In the genomic region with DNA sequence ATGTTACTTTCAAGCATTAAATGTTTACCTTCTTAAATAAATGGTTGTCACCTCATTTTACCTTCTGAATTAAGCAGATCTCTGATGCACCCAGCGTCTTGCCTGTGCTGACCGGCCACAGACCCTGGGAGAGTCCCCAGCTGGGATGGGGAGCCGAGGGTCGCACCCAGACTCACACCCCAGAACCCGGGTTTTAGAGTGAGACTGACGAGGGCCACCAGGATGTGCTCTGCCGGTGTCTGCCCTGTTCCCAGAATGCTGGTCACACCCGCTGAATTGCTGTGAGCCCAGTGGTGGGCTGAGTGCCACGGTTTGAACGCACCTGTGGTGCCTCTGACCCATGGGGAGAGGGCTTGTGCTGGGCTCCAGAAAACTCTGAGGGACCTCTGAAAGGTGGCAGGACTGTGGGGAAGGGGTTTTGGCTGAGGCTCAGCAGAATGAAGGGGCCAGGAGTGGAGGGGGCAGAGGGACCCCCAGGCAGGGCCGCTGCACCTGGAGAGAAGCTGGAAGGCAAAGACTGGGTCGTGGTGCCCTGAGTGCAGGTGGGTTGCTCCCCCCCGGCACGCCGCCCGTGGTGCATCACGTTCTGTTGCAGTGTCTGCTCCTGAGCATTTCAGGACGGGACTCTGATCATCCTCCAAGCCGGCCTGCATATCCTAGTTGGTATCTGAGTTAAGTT, we compare ENCODE assay signal across 16 cellular contexts. TPM values are rescaled to one million over a fixed set of nuclear protein-coding genes. Genes with fewer than 3 reads are reported as not detected.
A peak's percentile ranks its signal among the peaks of the same experiment; 100 is the strongest.
DNase-seq lines count a peak whose midpoint lies in the region; ATAC-seq and TF ChIP-seq lines count a peak whose summit lies in the region.
"Had no signal": no experiment of that assay in that cellular context is flagged by ENCODE, and none has a peak within 500 bp of the region (broad histone marks: within the 10 kb centered on the region; RNA-seq: fewer than 3 reads in every experiment).

No MANE protein-coding gene starts in this region.

- H3K27me3 ChIP-seq in H7 (ENCODE audit: control insufficient read depth, insufficient read depth, low read length) = no peaks in the 10 kb centered on the region

- H3K4me3 Mint-ChIP-seq in chondrocyte (ENCODE audit: unreplicated experiment) = no peak overlapping the region
- H3K4me3 Mint-ChIP-seq in naive B cell = peak overlapping the region in 4 of 8 donors; percentile 10 to 61 (median 46)
- H3K4me3 Mint-ChIP-seq: CD8-positive, alpha-beta memory T cell; GM23338 had no signal

- peak overlapping the region; percentile 92 for H3K27ac ChIP-seq in 22Rv1

- peaks cover 2% of the 10 kb centered on the region for H3K9me3 Mint-ChIP-seq in chondrocyte (ENCODE audit: low read depth)
- H3K9me3 Mint-ChIP-seq in naive B cell = peaks cover 0 to 4% (median 0%) of the 10 kb centered on the region in 7 donors
- H3K9me3 Mint-ChIP-seq: CD8-positive, alpha-beta memory T cell; GM23338 had no signal

- H3K36me3 Mint-ChIP-seq in chondrocyte (ENCODE audit: low read depth) (peaks cover 3% of the 10 kb centered on the region), naive B cell (peaks cover 7 to 10% of the 10 kb centered on the region in 2 donors)

- ATAC-seq in naive B cell (ENCODE audit: low read depth in 2 of 2) (no peak), HG03342 (IDR thresholded peaks at IDR 0.05; ENCODE audit: unreplicated experiment) (no peak), left lobe of liver (no peak)
- ATAC-seq: GM23338 had no signal

- no peak overlapping the region for H3K4me3 ChIP-seq in H7 (ENCODE audit: insufficient read depth, low read depth, low read length)
- H3K4me3 ChIP-seq: GM23338 had no signal

- peak; percentile 33 for DNase-seq in H7
- DNase-seq in chondrocyte (ENCODE audit: low spot score) = peak; percentile 68
- DNase-seq in naive B cell = no peak
- DNase-seq in MV-4-11 (lab: John Stamatoyannopoulos, UW) = no peak
- DNase-seq in NCI-H82 treated with DMSO at 0.1 percent for 48 hours (lab: John Stamatoyannopoulos, UW; ENCODE audit: unreplicated experiment) = no peak
- DNase-seq in left lobe of liver (ENCODE audit: low spot score) = no peak
- DNase-seq: AML-193; CD8-positive, alpha-beta memory T cell; GF-D8; KG1; NCI-H187 treated with DMSO at 0.1 percent for 48 hours; NCI-H774; SHP77 treated with DMSO at 0.1 percent for 48 hours had no signal

- H3K27me3 Mint-ChIP-seq in chondrocyte (ENCODE audit: low read depth) (no peaks in the 10 kb centered on the region), naive B cell (no peaks in the 10 kb centered on the region)

- TF ChIP-seq CTCF in 22Rv1 (IDR thresholded peaks at IDR 0.05) (no peak), chondrocyte (IDR thresholded peaks at IDR 0.05) (no peak)

- H3K27ac Mint-ChIP-seq in chondrocyte (ENCODE audit: unreplicated experiment) (no peak overlapping the region), naive B cell (peak overlapping the region in 5 of 6 donors; percentile 16 to 86 (median 69))
- H3K27ac Mint-ChIP-seq: GM23338 had no signal

- peaks cover 10% of the 10 kb centered on the region for H3K4me1 Mint-ChIP-seq in chondrocyte (ENCODE audit: low read depth)
- H3K4me1 Mint-ChIP-seq in naive B cell = peaks cover 0 to 49% (median 41%) of the 10 kb centered on the region in 3 donors

- H3K36me3 ChIP-seq in H7 (replicated peaks; ENCODE audit: control insufficient read depth, insufficient read depth, low read length) = no peaks in the 10 kb centered on the region

RNA-seq across cellular contexts. Expression of gene INPP5A, which starts 39.2 kb away (rescaled TPM):
- 21.0 and 29.2 TPM in 2 replicates for total RNA-seq in H7 (2014; rRNA removed; shearing (Covaris generic))
- total RNA-seq in chondrocyte = 29.5 to 40.6 TPM (median 40.1 TPM) in 3 replicates
- 1 to 10 TPM; 1.3 to 6.7 (median 2.1) TPM for polyA plus RNA-seq in naive B cell (ENCODE audit: low read depth in 6 of 6)
- total RNA-seq in left lobe of liver = 18.3 TPM

Comparison
In these comparisons a context has a peak if more than half of its experiments do, and no peak if none do; other contexts are left out.
1. DNase-seq: peak in H7 (single experiment) and chondrocyte (single experiment); none in naive B cell (single experiment), MV-4-11 (single experiment), NCI-H82 treated with DMSO at 0.1 percent for 48 hours (single experiment) and left lobe of liver (single experiment).